8 cellular contexts compared by ENCODE assay signal in genomic region chr2:237627463-237628321, GRCh38. TPM values are rescaled to one million over a fixed set of nuclear protein-coding genes. Genes with fewer than 3 reads are reported as not detected.
DNase-seq lines count a peak whose midpoint lies in the region; ATAC-seq and TF ChIP-seq lines count a peak whose summit lies in the region.

A gene with protein sequence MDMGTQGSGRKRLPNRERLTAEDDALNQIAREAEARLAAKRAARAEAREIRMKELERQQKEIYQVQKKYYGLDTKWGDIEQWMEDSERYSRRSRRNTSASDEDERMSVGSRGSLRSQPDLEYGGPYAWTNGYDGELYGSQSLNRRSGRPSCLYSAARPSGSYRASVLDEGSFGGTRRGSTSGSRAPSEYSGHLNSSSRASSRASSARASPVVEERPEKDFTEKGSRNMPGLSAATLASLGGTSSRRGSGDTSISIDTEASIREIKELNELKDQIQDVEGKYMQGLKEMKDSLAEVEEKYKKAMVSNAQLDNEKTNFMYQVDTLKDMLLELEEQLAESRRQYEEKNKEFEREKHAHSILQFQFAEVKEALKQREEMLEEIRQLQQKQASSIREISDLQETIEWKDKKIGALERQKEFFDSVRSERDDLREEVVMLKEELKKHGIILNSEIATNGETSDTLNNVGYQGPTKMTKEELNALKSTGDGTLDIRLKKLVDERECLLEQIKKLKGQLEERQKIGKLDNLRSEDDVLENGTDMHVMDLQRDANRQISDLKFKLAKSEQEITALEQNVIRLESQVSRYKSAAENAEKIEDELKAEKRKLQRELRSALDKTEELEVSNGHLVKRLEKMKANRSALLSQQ (plus strand): TSS chr2:237627587. CDS start chr2:237627645, 58 bp downstream.

- intact Hi-C loops in lower lobe of right lung (cut with DNase I), result no loop called here

- H3K4me3 ChIP-seq in SJCRH30, result peak within 1 kb of the TSS; percentile 88
- peak within 1 kb of the TSS; percentile 32 to 64 for H3K4me3 ChIP-seq in duodenal mucosa (ENCODE audit: low read depth in 1 of 2, low read length in 2 of 2)
- peak within 1 kb of the TSS; percentile 66 for H3K4me3 ChIP-seq in lower lobe of right lung
- peak within 1 kb of the TSS; percentile 63 to 73 (median 69) for H3K4me3 ChIP-seq in subcutaneous abdominal adipose tissue (ENCODE audit: low read depth in 1 of 5, low read length in 5 of 5)

- in situ Hi-C loops in GM13977 (cut with MboI; ENCODE audit: low pct_unique_long_range_greater_than_20kb, low sequenced_read_pairs, unreplicated experiment), result no loop called here

- peaks cover 19% of the 10 kb centered on the region for H3K36me3 ChIP-seq in SJCRH30
- H3K36me3 ChIP-seq in duodenal mucosa (ENCODE audit: control insufficient read depth in 1 of 2, insufficient read depth in 2 of 2, low read length in 2 of 2), result no peaks in the 10 kb centered on the region
- peaks cover 6% of the 10 kb centered on the region for H3K36me3 ChIP-seq in lower lobe of right lung
- peaks cover 0 to 3% (median 0%) of the 10 kb centered on the region in 5 donors for H3K36me3 ChIP-seq in subcutaneous abdominal adipose tissue (ENCODE audit: control insufficient read depth in 5 of 5, insufficient read depth in 5 of 5, low read length in 5 of 5)

- H3K9me3 ChIP-seq in SJCRH30 (replicated peaks) (no peaks in the 10 kb centered on the region), duodenal mucosa (ENCODE audit: control insufficient read depth in 1 of 2, low read length in 2 of 2) (no peaks in the 10 kb centered on the region), lower lobe of right lung (no peaks in the 10 kb centered on the region), subcutaneous abdominal adipose tissue (ENCODE audit: control insufficient read depth in 5 of 5, low read length in 5 of 5) (no peaks in the 10 kb centered on the region)

- TF ChIP-seq CTCF in GM13977 (IDR thresholded peaks at IDR 0.05; ENCODE audit: extremely low read depth, insufficient read depth, missing control alignments) (peak; percentile 14), lower lobe of right lung (IDR thresholded peaks at IDR 0.05) (no peak), GM20000 (IDR thresholded peaks at IDR 0.05; ENCODE audit: extremely low read depth, missing control alignments) (no peak)

- H3K27ac ChIP-seq in SJCRH30, result peak within 1 kb of the TSS; percentile 35
- no peak within 1 kb of the TSS for H3K27ac ChIP-seq in duodenal mucosa (ENCODE audit: low read depth, low read length)
- peak within 1 kb of the TSS; percentile 64 for H3K27ac ChIP-seq in lower lobe of right lung
- no peak within 1 kb of the TSS for H3K27ac ChIP-seq in subcutaneous abdominal adipose tissue (ENCODE audit: low read depth, low read length)

- no peaks in the 10 kb centered on the region for H3K27me3 ChIP-seq in SJCRH30
- peaks cover 20 to 25% of the 10 kb centered on the region in 2 donors for H3K27me3 ChIP-seq in duodenal mucosa (ENCODE audit: control insufficient read depth in 1 of 2, insufficient read depth in 2 of 2, low read length in 2 of 2)
- no peaks in the 10 kb centered on the region for H3K27me3 ChIP-seq in lower lobe of right lung (ENCODE audit: low read depth)
- H3K27me3 ChIP-seq in subcutaneous abdominal adipose tissue (ENCODE audit: control insufficient read depth in 5 of 5, insufficient read depth in 4 of 5, low read length in 5 of 5), result no peaks in the 10 kb centered on the region

- ATAC-seq in lower lobe of right lung (peak; percentile 84 to 90), GM18907 (IDR thresholded peaks at IDR 0.05; ENCODE audit: unreplicated experiment) (no peak)

- H3K4me1 ChIP-seq in SJCRH30 (peaks cover 72% of the 10 kb centered on the region), duodenal mucosa (ENCODE audit: control insufficient read depth in 1 of 2, insufficient read depth in 2 of 2, low read length in 2 of 2) (peaks cover 11 to 19% of the 10 kb centered on the region in 2 donors), lower lobe of right lung (peaks cover 41% of the 10 kb centered on the region), subcutaneous abdominal adipose tissue (ENCODE audit: control insufficient read depth in 5 of 5, insufficient read depth in 5 of 5, low read length in 5 of 5) (peaks cover 5 to 39% (median 29%) of the 10 kb centered on the region in 5 donors)

- H3K9ac ChIP-seq in duodenal mucosa (ENCODE audit: low read depth in 1 of 2, low read length in 2 of 2) (no peak within 1 kb of the TSS), subcutaneous abdominal adipose tissue (ENCODE audit: low read length in 5 of 5) (peak within 1 kb of the TSS in 4 of 5 donors; percentile 43 to 69 (median 50))

- DNase-seq in GM13977 (ENCODE audit: low spot score) (peak; percentile 58), SJCRH30 (peak; percentile 60 to 72), lower lobe of right lung (no peak), putamen (ENCODE audit: low spot score) (no peak), GM20000 (ENCODE audit: low spot score) (no peak)

RNA-seq across cellular contexts. Expression of the gene that starts here (rescaled TPM):
- 53.3 and 61.5 TPM in 2 replicates for total RNA-seq in SJCRH30 (2014; rRNA removed; shearing (Covaris generic))
- 180 TPM for total RNA-seq in lower lobe of right lung

Comparison
In these comparisons a context has a peak if more than half of its experiments do, and no peak if none do; other contexts are left out.
1. DNase-seq: peak in GM13977 (single experiment) and SJCRH30 (2 of 2); none in lower lobe of right lung (single experiment), putamen (single experiment) and GM20000 (single experiment).
2. H3K27ac ChIP-seq: peak in SJCRH30 (single experiment) and lower lobe of right lung (single experiment); none in duodenal mucosa (single experiment) and subcutaneous abdominal adipose tissue (single experiment).
3. H3K9ac ChIP-seq: peak in subcutaneous abdominal adipose tissue (4 of 5); none in duodenal mucosa (0 of 2).
4. Peak in every context shown above with its lines, with median percentiles within 50 percentile points of each other: H3K4me3 ChIP-seq.